In genomic region chr4:158209825-158210807, GRCh38 we compare ENCODE assay signal across 8 cellular contexts. TPM values are rescaled to one million over a fixed set of nuclear protein-coding genes. Genes with fewer than 3 reads are reported as not detected.
DNase-seq lines count a peak whose midpoint lies in the region; ATAC-seq and TF ChIP-seq lines count a peak whose summit lies in the region.

TSS of gene TMEM144 (plus strand) at chr4:158210486. CDS start at chr4:158212668, 2,182 bp downstream.

- POLR2A ChIA-PET in CD8-positive, alpha-beta memory T cell (lab: Charles Lee): no interaction called here

- 6 to 10% methylated on average over 32 to 34 of the region's 34 CpGs for WGBS in body of pancreas, 2 donors

- TF ChIP-seq CTCF in body of pancreas (IDR thresholded peaks at IDR 0.05): peak in 5 of 7 experiments; percentile 5 to 35 (median 27)

- DNase-seq in CD8-positive, alpha-beta memory T cell: peak in 1 of 5 donors; percentile 42
- peak; percentile 74 for DNase-seq in SKM-1 (lab: John Stamatoyannopoulos, UW; ENCODE audit: unreplicated experiment)
- peak; percentile 94 to 96 (median 95) for DNase-seq in body of pancreas
- DNase-seq in iPS DF 4.7 (ENCODE audit: extremely low read depth, low spot score): peak; percentile 49
- no peak for DNase-seq in NCI-H187 treated with DMSO at 0.1 percent for 48 hours (lab: John Stamatoyannopoulos, UW)

- H3K4me1 ChIP-seq in CD8-positive, alpha-beta memory T cell (ENCODE audit: insufficient read depth, low read length): peaks cover 4% of the 10 kb centered on the region
- H3K4me1 ChIP-seq in body of pancreas: peaks cover 15% of the 10 kb centered on the region
- peaks cover 6% of the 10 kb centered on the region for H3K4me1 ChIP-seq in rectal smooth muscle tissue (ENCODE audit: control insufficient read depth, insufficient read depth, low read length)

- CTCF ChIA-PET in CD8-positive, alpha-beta memory T cell (lab: Charles Lee): no interaction called here

- ATAC-seq in GM19463 (IDR thresholded peaks at IDR 0.05; ENCODE audit: unreplicated experiment) (peak; percentile 95), HG03565 (IDR thresholded peaks at IDR 0.05; ENCODE audit: unreplicated experiment) (peak; percentile 91), body of pancreas (peak; percentile 98)

- H3K36me3 Mint-ChIP-seq in CD8-positive, alpha-beta memory T cell: no peaks in the 10 kb centered on the region

- TF ChIP-seq POLR2A in body of pancreas (IDR thresholded peaks at IDR 0.05): peak; percentile 68 to 94 (median 94)

- no peaks in the 10 kb centered on the region for H3K9me3 ChIP-seq in CD8-positive, alpha-beta memory T cell (ENCODE audit: low read length)
- no peaks in the 10 kb centered on the region for H3K9me3 ChIP-seq in body of pancreas

- peaks cover 0 to 12% (median 7%) of the 10 kb centered on the region in 3 donors for H3K4me1 Mint-ChIP-seq in CD8-positive, alpha-beta memory T cell

- peak within 1 kb of the TSS; percentile 24 for H3K27ac ChIP-seq in CD8-positive, alpha-beta memory T cell (ENCODE audit: low read depth, low read length)
- H3K27ac ChIP-seq in body of pancreas: peak within 1 kb of the TSS; percentile 87 to 97 (median 89)
- peak within 1 kb of the TSS; percentile 71 for H3K27ac ChIP-seq in rectal smooth muscle tissue (ENCODE audit: low read depth, low read length)

- peaks cover 0 to 7% (median 0%) of the 10 kb centered on the region in 5 donors for H3K9me3 Mint-ChIP-seq in CD8-positive, alpha-beta memory T cell

- H3K4me3 ChIP-seq in CD8-positive, alpha-beta memory T cell (ENCODE audit: low read length): peak within 1 kb of the TSS; percentile 1
- H3K4me3 ChIP-seq in body of pancreas: no peak within 1 kb of the TSS
- H3K4me3 ChIP-seq in rectal smooth muscle tissue (ENCODE audit: low read length): peak within 1 kb of the TSS; percentile 59

- no peaks in the 10 kb centered on the region for H3K36me3 ChIP-seq in CD8-positive, alpha-beta memory T cell (ENCODE audit: insufficient read depth, low read length)
- H3K36me3 ChIP-seq in body of pancreas (replicated peaks in 1 of 2; ENCODE audit: insufficient read depth in 1 of 2, low read depth in 2 of 2) (no peaks in the 10 kb centered on the region), rectal smooth muscle tissue (ENCODE audit: control insufficient read depth, insufficient read depth, low read length) (no peaks in the 10 kb centered on the region)

- no peaks in the 10 kb centered on the region for H3K27me3 ChIP-seq in CD8-positive, alpha-beta memory T cell (ENCODE audit: insufficient read depth, low read length, poor library complexity, severe bottlenecking)
- H3K27me3 ChIP-seq in body of pancreas (no peaks in the 10 kb centered on the region), rectal smooth muscle tissue (ENCODE audit: control insufficient read depth, insufficient read depth, low read length) (no peaks in the 10 kb centered on the region)

- H3K4me3 Mint-ChIP-seq in CD8-positive, alpha-beta memory T cell: peak within 1 kb of the TSS in 3 of 7 donors; percentile 35 to 66 (median 51)

- peaks cover 2 to 29% of the 10 kb centered on the region in 2 donors for H3K27me3 Mint-ChIP-seq in CD8-positive, alpha-beta memory T cell

- no peak within 1 kb of the TSS for H3K27ac Mint-ChIP-seq in CD8-positive, alpha-beta memory T cell

- H3K9ac ChIP-seq in rectal smooth muscle tissue (ENCODE audit: low read length): no peak within 1 kb of the TSS

- intact Hi-C loops in body of pancreas (cut with DNase I): no loop called here

RNA-seq across cellular contexts. Expression of gene TMEM144, which starts in this region (rescaled TPM):
- total RNA-seq in CD8-positive, alpha-beta memory T cell: under 1 TPM in 1 of 2 experiments, not detected in 1; 0.07 TPM
- not detected for polyA plus RNA-seq in CD8-positive, alpha-beta memory T cell
- 10 to 100 TPM; 10.5 to 13.0 TPM for total RNA-seq in body of pancreas

Comparison
In these comparisons a context has a peak if more than half of its experiments do, and no peak if none do; other contexts are left out.
1. RNA of gene TMEM144 (total RNA-seq): 10.5 to 13.0 TPM in body of pancreas; 0.07 TPM in CD8-positive, alpha-beta memory T cell; every median in the first group is over 10 times any median in the second.
2. H3K27ac ChIP-seq: peak in every context shown above with its lines; median percentile 89 in body of pancreas; 71 in rectal smooth muscle tissue; 24 in CD8-positive, alpha-beta memory T cell.
3. H3K4me3 ChIP-seq: peak in CD8-positive, alpha-beta memory T cell (single experiment) and rectal smooth muscle tissue (single experiment); none in body of pancreas (0 of 2).
4. Peak in every context shown above with its lines, with median percentiles within 50 percentile points of each other: ATAC-seq.